In genomic region chr13:99265823-99266426, GRCh38 we compare ENCODE assay signal across 8 cellular contexts. TPM values are rescaled to one million over a fixed set of nuclear protein-coding genes. Genes with fewer than 3 reads are reported as not detected.
DNase-seq lines count a peak whose midpoint lies in the region; ATAC-seq, FAIRE-seq and TF ChIP-seq lines count a peak whose summit lies in the region.

No MANE protein-coding gene starts in this region.

- H2AFZ ChIP-seq in parathyroid adenoma = no peak overlapping the region

- H3K9ac ChIP-seq in parathyroid adenoma = no peak overlapping the region

- H3K27me3 ChIP-seq in parathyroid adenoma (ENCODE audit: control insufficient read depth, insufficient read depth, low read length) = no peaks in the 10 kb centered on the region

- H3K4me3 ChIP-seq in parathyroid adenoma (ENCODE audit: low read depth, low read length) = no peak overlapping the region

- H3K36me3 ChIP-seq in parathyroid adenoma (ENCODE audit: control insufficient read depth, insufficient read depth, low read length) = no peaks in the 10 kb centered on the region

- TF ChIP-seq CTCF in parathyroid adenoma (IDR thresholded peaks at IDR 0.05) = peak; percentile 36

- peak overlapping the region; percentile 0 for H3K4me3 Mint-ChIP-seq in T-helper 2 cell treated with Interferon-gamma antibody and Interleukin-4, amounts not matched to agents 5 μg/mL and 100 μg/mL, for 36 hours

- DNase-seq in ELR (ENCODE audit: low read depth) (peak; percentile 73), M059J (ENCODE audit: low read depth) (peak; percentile 52), fibroblast of peridontal ligament (ENCODE audit: extremely low read depth) (peak; percentile 78)
- DNase-seq in T-helper 2 cell treated with Interferon-gamma antibody and Interleukin-4, amounts not matched to agents 5 μg/mL and 100 μg/mL, for 36 hours (ENCODE audit: low spot score) = no peak
- no peak for DNase-seq in stimulated activated CD4-positive, alpha-beta T cell treated with anti-CD3 and anti-CD28 coated beads, Interleukin-15, amount 100 ng/mL, for 24 hours

- no peaks in the 10 kb centered on the region for H3K9me3 Mint-ChIP-seq in T-helper 2 cell treated with Interferon-gamma antibody and Interleukin-4, amounts not matched to agents 5 μg/mL and 100 μg/mL, for 36 hours

- H3K79me2 ChIP-seq in parathyroid adenoma = peaks cover 2% of the 10 kb centered on the region

- no peaks in the 10 kb centered on the region for H3K27me3 Mint-ChIP-seq in T-helper 2 cell treated with Interferon-gamma antibody and Interleukin-4, amounts not matched to agents 5 μg/mL and 100 μg/mL, for 36 hours (ENCODE audit: low read depth)

- H3K9me3 ChIP-seq in parathyroid adenoma (ENCODE audit: control insufficient read depth, low read length) = no peaks in the 10 kb centered on the region

- ATAC-seq in GM19035 (IDR thresholded peaks at IDR 0.05; ENCODE audit: unreplicated experiment) = no peak

- no peaks in the 10 kb centered on the region for H3K4me1 ChIP-seq in parathyroid adenoma

- H3K36me3 Mint-ChIP-seq in T-helper 2 cell treated with Interferon-gamma antibody and Interleukin-4, amounts not matched to agents 5 μg/mL and 100 μg/mL, for 36 hours (ENCODE audit: low read depth) = peaks cover 17% of the 10 kb centered on the region

- no peak overlapping the region for H3K27ac ChIP-seq in parathyroid adenoma

- FAIRE-seq in A204.1 (lab: Jason Lieb, UNC) = peak; percentile 98

- H3K4me2 ChIP-seq in parathyroid adenoma (ENCODE audit: low read length) = no peak overlapping the region

- peaks cover 44% of the 10 kb centered on the region for H3K4me1 Mint-ChIP-seq in T-helper 2 cell treated with Interferon-gamma antibody and Interleukin-4, amounts not matched to agents 5 μg/mL and 100 μg/mL, for 36 hours (ENCODE audit: low read depth)

- H3K27ac Mint-ChIP-seq in T-helper 2 cell treated with Interferon-gamma antibody and Interleukin-4, amounts not matched to agents 5 μg/mL and 100 μg/mL, for 36 hours = peak overlapping the region; percentile 14

RNA-seq across cellular contexts. Expression of gene GPR18, which starts 7.7 kb away (rescaled TPM):
- not detected in 2 replicates for total RNA-seq in M059J (2014; rRNA removed; shearing (Covaris generic))

RNA-seq across cellular contexts. Expression of gene GPR183, which starts 41.3 kb away (rescaled TPM):
- total RNA-seq in M059J (2014; rRNA removed; shearing (Covaris generic)) = 0.12 and 0.74 TPM in 2 replicates

Comparison
In these comparisons a context has a peak if more than half of its experiments do, and no peak if none do; other contexts are left out.
1. DNase-seq: peak in ELR (single experiment), M059J (single experiment) and fibroblast of peridontal ligament (single experiment); none in T-helper 2 cell treated with Interferon-gamma antibody and Interleukin-4, amounts not matched to agents 5 μg/mL and 100 μg/mL, for 36 hours (single experiment) and stimulated activated CD4-positive, alpha-beta T cell treated with anti-CD3 and anti-CD28 coated beads, Interleukin-15, amount 100 ng/mL, for 24 hours (single experiment).